Comparison of ENCODE assay signal across 1 cellular context in the genomic region with DNA sequence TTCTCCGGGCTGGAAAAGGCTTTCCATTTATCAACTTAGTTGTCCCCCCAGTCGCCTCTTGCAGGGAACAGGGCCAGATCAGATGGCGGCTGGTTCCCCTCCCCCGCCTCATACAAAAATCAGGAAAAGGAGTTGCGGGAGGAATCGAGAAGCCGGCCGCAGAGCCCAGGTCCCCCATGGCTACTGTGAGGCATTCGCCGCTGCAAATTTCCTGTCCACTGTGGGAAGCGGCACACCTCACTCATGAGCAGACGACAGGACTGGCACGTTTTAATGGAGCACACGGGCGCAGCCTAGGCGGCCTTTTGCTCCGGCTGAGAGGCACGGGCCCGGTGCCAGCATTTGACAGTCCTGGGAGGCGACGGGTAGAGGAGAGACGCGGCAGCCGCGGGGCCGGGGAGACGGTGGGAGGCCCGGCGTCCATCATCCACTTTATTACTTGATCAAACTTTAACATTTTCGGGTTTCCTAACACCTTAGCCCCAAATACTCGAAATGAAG.
TF ChIP-seq lines count a peak whose summit lies in the region.

No MANE protein-coding gene starts in this region.

TF ChIP-seq in IMR-90, 13 proteins besides CTCF, POLR2A, EP300 and RAD21 (continued from another document):
- TF ChIP-seq, protein P1, sequence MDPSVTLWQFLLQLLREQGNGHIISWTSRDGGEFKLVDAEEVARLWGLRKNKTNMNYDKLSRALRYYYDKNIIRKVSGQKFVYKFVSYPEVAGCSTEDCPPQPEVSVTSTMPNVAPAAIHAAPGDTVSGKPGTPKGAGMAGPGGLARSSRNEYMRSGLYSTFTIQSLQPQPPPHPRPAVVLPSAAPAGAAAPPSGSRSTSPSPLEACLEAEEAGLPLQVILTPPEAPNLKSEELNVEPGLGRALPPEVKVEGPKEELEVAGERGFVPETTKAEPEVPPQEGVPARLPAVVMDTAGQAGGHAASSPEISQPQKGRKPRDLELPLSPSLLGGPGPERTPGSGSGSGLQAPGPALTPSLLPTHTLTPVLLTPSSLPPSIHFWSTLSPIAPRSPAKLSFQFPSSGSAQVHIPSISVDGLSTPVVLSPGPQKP (IDR thresholded peaks at IDR 0.05; ENCODE audit: borderline replicate concordance, low read depth, low read length), result no peak
- TF ChIP-seq MXI1 (IDR thresholded peaks at IDR 0.05; ENCODE audit: borderline replicate concordance, low read depth, low read length) (no peak), MAZ (IDR thresholded peaks at IDR 0.05; ENCODE audit: borderline replicate concordance, low read depth, low read length) (no peak), FOS (IDR thresholded peaks at IDR 0.05; ENCODE audit: low read depth, low read length) (no peak), RCOR1 (IDR thresholded peaks at IDR 0.05; ENCODE audit: insufficient replicate concordance, low read length) (no peak), CEBPB (IDR thresholded peaks at IDR 0.05; ENCODE audit: low read depth, low read length) (no peak)
